Comparison of ENCODE assay signal across 8 cellular contexts in the genomic region with DNA sequence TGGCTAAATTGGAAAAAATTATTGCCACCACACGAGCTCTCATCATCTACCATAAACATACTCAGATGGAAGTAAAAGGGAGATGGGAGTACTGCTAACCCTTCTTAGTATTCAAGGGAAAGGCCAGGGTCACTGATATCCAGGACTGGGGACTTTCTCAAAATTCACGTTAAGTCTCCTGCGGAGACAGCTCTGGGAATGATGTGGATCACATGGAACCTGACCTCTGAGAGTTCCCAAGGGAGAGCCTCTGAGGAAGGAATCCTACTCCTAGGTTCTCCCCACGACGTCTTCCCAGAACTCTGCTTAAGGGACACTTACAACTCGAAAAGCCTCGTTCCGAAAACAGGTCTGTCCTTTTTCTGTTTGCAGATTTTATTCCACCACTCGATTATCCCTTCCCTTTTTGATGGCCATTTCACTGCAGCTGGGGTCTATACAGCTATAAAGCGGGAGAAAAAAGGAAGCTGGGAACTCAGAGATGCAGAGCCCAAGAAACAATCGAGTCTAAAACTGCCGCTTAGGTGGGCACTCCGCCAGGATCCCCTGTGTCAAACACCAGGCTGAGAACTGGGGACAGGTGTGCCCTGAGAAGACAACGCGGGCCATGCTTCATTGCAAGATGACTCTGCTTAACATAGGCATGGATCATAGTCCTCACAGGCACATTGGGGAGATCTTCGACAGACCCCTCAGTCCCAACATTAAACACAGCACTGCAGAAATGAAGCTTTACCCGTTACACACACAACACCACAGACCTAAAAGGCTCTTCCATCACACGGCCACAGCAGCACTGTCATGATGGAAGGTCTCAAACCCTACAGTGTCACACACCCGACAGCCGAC. TPM values are rescaled to one million over a fixed set of nuclear protein-coding genes. Genes with fewer than 3 reads are reported as not detected.
DNase-seq lines count a peak whose midpoint lies in the region; ATAC-seq lines count a peak whose summit lies in the region.

No MANE protein-coding gene starts in this region.

- H3K4me1 Mint-ChIP-seq in CD4-positive, CD25-positive, alpha-beta regulatory T cell, result peaks cover 27 to 36% (median 31%) of the 10 kb centered on the region in 4 donors
- peaks cover 24 to 43% (median 40%) of the 10 kb centered on the region in 4 donors for H3K4me1 Mint-ChIP-seq in naive thymus-derived CD8-positive, alpha-beta T cell

- POLR2A ChIA-PET in naive thymus-derived CD8-positive, alpha-beta T cell (lab: Charles Lee), result interaction anchor here (0.7 to 2.5 kb wide), 10 partner anchors 20 to 198 kb away, joined by 3 to 10 read pairs (median 4); a partner anchor contains a TSS

- H3K27ac Mint-ChIP-seq in CD4-positive, CD25-positive, alpha-beta regulatory T cell, result peak overlapping the region; percentile 96 to 98 (median 96)
- peak overlapping the region; percentile 94 to 98 (median 96) for H3K27ac Mint-ChIP-seq in naive thymus-derived CD8-positive, alpha-beta T cell

- peaks cover 35% of the 10 kb centered on the region for H3K36me3 Mint-ChIP-seq in CD4-positive, CD25-positive, alpha-beta regulatory T cell
- H3K36me3 Mint-ChIP-seq in naive thymus-derived CD8-positive, alpha-beta T cell, result peaks cover 34 to 71% (median 53%) of the 10 kb centered on the region in 3 donors

- H3K9me3 ChIP-seq in CD4-positive, CD25-positive, alpha-beta regulatory T cell (ENCODE audit: control insufficient read depth in 2 of 2, low read length in 2 of 2), result peaks cover 12 to 39% of the 10 kb centered on the region in 2 experiments
- H3K9me3 ChIP-seq in HAP-1 (peaks cover 2% of the 10 kb centered on the region; the same call in 1 of the 2 replicates), SJCRH30 (replicated peaks) (peaks cover 24% of the 10 kb centered on the region), esophagus (ENCODE audit: control insufficient read depth in 2 of 2, insufficient read depth in 1 of 2, low read depth in 1 of 2, low read length in 1 of 2) (no peaks in the 10 kb centered on the region)

- WGBS in esophagus, 2 donors, result 8 to 12% methylated on average over 20 of the region's 20 CpGs

- peak in 1 of 2 donors; percentile 21 for ATAC-seq in CD4-positive, CD25-positive, alpha-beta regulatory T cell (ENCODE audit: low read depth in 2 of 2)
- ATAC-seq in naive thymus-derived CD8-positive, alpha-beta T cell, result no peak
- ATAC-seq in HG02938 (IDR thresholded peaks at IDR 0.05; ENCODE audit: unreplicated experiment), result no peak

- peaks cover 18% of the 10 kb centered on the region for H3K4me1 ChIP-seq in CD4-positive, CD25-positive, alpha-beta regulatory T cell (ENCODE audit: control insufficient read depth, insufficient read depth, low read length, poor library complexity, severe bottlenecking)
- H3K4me1 ChIP-seq in HAP-1 (peaks cover 4% of the 10 kb centered on the region; the same call in 1 of the 2 replicates), SJCRH30 (no peaks in the 10 kb centered on the region), esophagus (ENCODE audit: control insufficient read depth in 2 of 2, insufficient read depth in 2 of 2, low read length in 1 of 2) (no peaks in the 10 kb centered on the region)

- H3K4me3 Mint-ChIP-seq in CD4-positive, CD25-positive, alpha-beta regulatory T cell, result peak overlapping the region; percentile 97 to 99 (median 98)
- H3K4me3 Mint-ChIP-seq in naive thymus-derived CD8-positive, alpha-beta T cell, result peak overlapping the region; percentile 98 to 100 (median 99)

- no peak for DNase-seq in CD4-positive, CD25-positive, alpha-beta regulatory T cell
- peak; percentile 16 to 31 for DNase-seq in HAP-1 (ENCODE audit: low spot score in 2 of 2)
- peak; percentile 85 to 90 for DNase-seq in SJCRH30
- DNase-seq in naive thymus-derived CD8-positive, alpha-beta T cell, result no peak
- DNase-seq in NOMO-1 treated with dmso at 0.1 percent for 144 hours (lab: John Stamatoyannopoulos, UW; ENCODE audit: unreplicated experiment), result no peak
- no peak for DNase-seq in effector CD8-positive, alpha-beta T cell (lab: John Stamatoyannopoulos, UW)

- no peaks in the 10 kb centered on the region for H3K27me3 ChIP-seq in CD4-positive, CD25-positive, alpha-beta regulatory T cell (ENCODE audit: control insufficient read depth, insufficient read depth, low read length)
- H3K27me3 ChIP-seq in HAP-1 (ENCODE audit: low read depth) (no peaks in the 10 kb centered on the region), SJCRH30 (no peaks in the 10 kb centered on the region), esophagus (ENCODE audit: control insufficient read depth in 1 of 2, insufficient read depth in 2 of 2, low read length in 2 of 2) (no peaks in the 10 kb centered on the region)

- no peaks in the 10 kb centered on the region for H3K27me3 Mint-ChIP-seq in CD4-positive, CD25-positive, alpha-beta regulatory T cell
- H3K27me3 Mint-ChIP-seq in naive thymus-derived CD8-positive, alpha-beta T cell, result no peaks in the 10 kb centered on the region

- H3K27ac ChIP-seq in CD4-positive, CD25-positive, alpha-beta regulatory T cell (ENCODE audit: insufficient read depth, low read length, poor library complexity, severe bottlenecking), result peak overlapping the region; percentile 74
- H3K27ac ChIP-seq in SJCRH30 (peak overlapping the region; percentile 88), esophagus (ENCODE audit: low read depth in 2 of 2, low read length in 1 of 2) (peak overlapping the region; percentile 60 to 88)

- peak overlapping the region; percentile 90 for H3K4me3 ChIP-seq in CD4-positive, CD25-positive, alpha-beta regulatory T cell (ENCODE audit: low read depth, low read length)
- H3K4me3 ChIP-seq in HAP-1 (peak overlapping the region; percentile 87), SJCRH30 (peak overlapping the region; percentile 89), esophagus (ENCODE audit: low read depth in 1 of 2, low read length in 2 of 2) (peak overlapping the region; percentile 94 to 97)

- peaks cover 0 to 21% (median 15%) of the 10 kb centered on the region in 7 donors for H3K9me3 Mint-ChIP-seq in CD4-positive, CD25-positive, alpha-beta regulatory T cell
- H3K9me3 Mint-ChIP-seq in naive thymus-derived CD8-positive, alpha-beta T cell, result peaks cover 8 to 52% (median 31%) of the 10 kb centered on the region in 9 donors

- in situ Hi-C loops in HAP-1 (cut with MboI; ENCODE audit: low sequenced_read_pairs), result no loop called here

- peaks cover 24% of the 10 kb centered on the region for H3K36me3 ChIP-seq in CD4-positive, CD25-positive, alpha-beta regulatory T cell (ENCODE audit: control insufficient read depth, insufficient read depth, low read length)
- peaks cover 24% of the 10 kb centered on the region for H3K36me3 ChIP-seq in HAP-1 (replicated peaks)
- peaks cover 58% of the 10 kb centered on the region for H3K36me3 ChIP-seq in SJCRH30
- peaks cover 0 to 5% of the 10 kb centered on the region in 2 donors for H3K36me3 ChIP-seq in esophagus (ENCODE audit: control insufficient read depth in 2 of 2, insufficient read depth in 2 of 2, low read length in 1 of 2)

RNA-seq across cellular contexts. Expression of a gene that starts 0.8 kb away (rescaled TPM):
- total RNA-seq in CD4-positive, CD25-positive, alpha-beta regulatory T cell, result 5.6 TPM
- 1 to 10 TPM; 6.9 to 9.0 (median 7.8) TPM for polyA plus RNA-seq in CD4-positive, CD25-positive, alpha-beta regulatory T cell
- total RNA-seq in SJCRH30 (2014; rRNA removed; shearing (Covaris generic)), result 17.8 and 24.0 TPM in 2 replicates
- 1 to 10 TPM; 1.6 to 2.1 TPM for polyA plus RNA-seq in esophagus
- 10 to 100 TPM; 17.6 to 20.7 TPM for total RNA-seq in naive thymus-derived CD8-positive, alpha-beta T cell
- 10 to 100 TPM in 1 of 3 donors, 1 to 10 TPM in 2; 6.3 to 11.0 (median 9.6) TPM for polyA plus RNA-seq in naive thymus-derived CD8-positive, alpha-beta T cell

RNA-seq across cellular contexts. Expression of a gene that starts 20.0 kb away (rescaled TPM):
- total RNA-seq in CD4-positive, CD25-positive, alpha-beta regulatory T cell, result 9.4 TPM
- polyA plus RNA-seq in CD4-positive, CD25-positive, alpha-beta regulatory T cell, result 1 to 10 TPM; 1.9 to 6.7 (median 4.8) TPM
- total RNA-seq in SJCRH30 (2014; rRNA removed; shearing (Covaris generic)), result 10.2 and 12.0 TPM in 2 replicates
- 1 to 10 TPM; 2.3 to 3.3 TPM for polyA plus RNA-seq in esophagus
- total RNA-seq in naive thymus-derived CD8-positive, alpha-beta T cell, result 10 to 100 TPM; 24.2 to 25.0 TPM
- 1 to 10 TPM; 3.3 to 4.5 (median 3.5) TPM for polyA plus RNA-seq in naive thymus-derived CD8-positive, alpha-beta T cell

Comparison
In these comparisons a context has a peak if more than half of its experiments do, and no peak if none do; other contexts are left out.
1. DNase-seq: peak in HAP-1 (2 of 2) and SJCRH30 (2 of 2); none in CD4-positive, CD25-positive, alpha-beta regulatory T cell (0 of 3), naive thymus-derived CD8-positive, alpha-beta T cell (0 of 10), NOMO-1 treated with dmso at 0.1 percent for 144 hours (single experiment) and effector CD8-positive, alpha-beta T cell (single experiment).
2. Peak in every context shown above with its lines, with median percentiles within 50 percentile points of each other: H3K27ac ChIP-seq and H3K4me3 ChIP-seq.